In genomic region chr7:77651544-77652162, GRCh38 we compare ENCODE assay signal across 8 cellular contexts. TPM values are rescaled to one million over a fixed set of nuclear protein-coding genes. Genes with fewer than 3 reads are reported as not detected.
DNase-seq lines count a peak whose midpoint lies in the region; ATAC-seq and TF ChIP-seq lines count a peak whose summit lies in the region.

No MANE protein-coding gene starts in this region.

- H3K27me3 ChIP-seq in right atrium auricular region: no peaks in the 10 kb centered on the region

- no peaks in the 10 kb centered on the region for H3K9me3 ChIP-seq in right atrium auricular region

- TF ChIP-seq CTCF in right atrium auricular region (IDR thresholded peaks at IDR 0.05): peak; percentile 62 to 77

- H3K36me3 ChIP-seq in right atrium auricular region: peaks cover 13% of the 10 kb centered on the region

- no peak for ATAC-seq in HG02840 (IDR thresholded peaks at IDR 0.05; ENCODE audit: low FRiP score, unreplicated experiment)

- in situ Hi-C loops in ACHN (cut with HindIII; ENCODE audit: low pct_ligation_motif_present, low pct_unique_long_range_greater_than_20kb, low sequenced_read_pairs): no loop called here

- no peak overlapping the region for H3K27ac ChIP-seq in right atrium auricular region

- DNase-seq in ACHN (peak; percentile 58), Daoy (ENCODE audit: low read depth) (peak; percentile 6), NCI-H1694 (lab: John Stamatoyannopoulos, UW) (peak; percentile 42), right atrium auricular region (ENCODE audit: low spot score) (no peak), ureter (ENCODE audit: low spot score) (no peak)
- peak; percentile 4 to 11 for DNase-seq in activated CD4-positive, alpha-beta T cell treated with anti-CD3 and anti-CD28 coated beads, Interleukin-2, amount 50 U/mL, for 4 hours
- DNase-seq in stimulated activated CD8-positive, alpha-beta memory T cell treated with anti-CD3 and anti-CD28 coated beads, Interleukin-4, amount 100 ng/mL, for 48 hours: peak; percentile 34

- no peak overlapping the region for H3K4me3 ChIP-seq in right atrium auricular region

- H3K4me1 ChIP-seq in right atrium auricular region: no peaks in the 10 kb centered on the region

RNA-seq across cellular contexts. Expression of gene RSBN1L, which starts 44.6 kb away (rescaled TPM):
- 12.2 and 24.4 TPM in 2 replicates for total RNA-seq in Daoy (2014; rRNA removed; shearing (Covaris generic))
- total RNA-seq in right atrium auricular region: 1 to 10 TPM; 7.5 to 7.9 TPM
- 27.7 TPM for total RNA-seq in ureter

Comparison
In these comparisons a context has a peak if more than half of its experiments do, and no peak if none do; other contexts are left out.
1. DNase-seq: peak in ACHN (single experiment), Daoy (single experiment), NCI-H1694 (single experiment), activated CD4-positive, alpha-beta T cell treated with anti-CD3 and anti-CD28 coated beads, Interleukin-2, amount 50 U/mL, for 4 hours (2 of 2) and stimulated activated CD8-positive, alpha-beta memory T cell treated with anti-CD3 and anti-CD28 coated beads, Interleukin-4, amount 100 ng/mL, for 48 hours (single experiment); none in right atrium auricular region (single experiment) and ureter (single experiment).